8 cellular contexts compared by ENCODE assay signal in the genomic region with DNA sequence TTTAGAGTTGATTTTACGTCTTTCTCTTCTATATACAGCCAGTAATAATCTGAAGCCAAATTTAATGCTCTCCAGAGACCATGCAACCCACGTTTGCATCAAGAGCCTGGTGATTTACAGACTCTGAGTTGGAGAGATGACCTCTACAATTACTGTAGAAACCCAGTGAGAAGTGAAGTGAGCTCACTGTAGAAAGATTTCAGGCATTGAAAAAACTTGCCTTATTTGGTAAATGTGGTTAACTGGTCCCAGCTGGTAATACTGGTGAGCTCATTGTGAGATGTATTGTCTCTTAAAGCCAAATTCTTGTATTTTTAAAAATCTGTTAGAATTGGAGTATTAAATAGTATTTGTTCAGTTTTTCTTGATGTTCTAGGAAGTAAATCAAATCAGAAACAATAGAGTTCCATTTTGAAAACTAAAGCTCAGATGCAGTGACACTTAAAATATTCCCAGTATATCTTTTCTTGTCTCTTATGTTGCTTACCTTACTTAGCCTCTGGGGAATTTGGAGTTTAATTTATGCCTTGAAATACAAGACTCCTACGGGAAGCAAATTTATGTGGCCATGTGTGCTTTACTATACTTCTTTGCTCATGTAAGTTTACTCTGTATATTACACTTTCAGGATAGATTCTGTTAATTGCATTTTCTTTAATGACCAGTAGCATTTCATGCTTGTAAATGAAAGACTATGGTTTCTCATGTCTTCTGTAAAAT.
DNase-seq lines count a peak whose midpoint lies in the region; ATAC-seq and TF ChIP-seq lines count a peak whose summit lies in the region.

No MANE protein-coding gene starts in this region.

- no peak overlapping the region for H3K18ac ChIP-seq in neuronal stem cell (ENCODE audit: low read length)

- no peaks in the 10 kb centered on the region for H3K4me1 Mint-ChIP-seq in activated CD8-positive, alpha-beta memory T cell treated with anti-CD3 and anti-CD28 coated beads, Interleukin-2, amount 10 ng/mL, durations not matched to agents 7 days and 5 days

- H3K14ac ChIP-seq in neuronal stem cell (ENCODE audit: low read length): no peak overlapping the region

- no peak overlapping the region for H2BK120ac ChIP-seq in neuronal stem cell (ENCODE audit: low read depth, low read length)

- no peaks in the 10 kb centered on the region for H3K79me1 ChIP-seq in neuronal stem cell (ENCODE audit: low read depth, low read length)

- DNase-seq in NCI-H1417 (lab: John Stamatoyannopoulos, UW) (peak in 2 of 3 experiments; percentile 5 to 26), NCI-H1417 treated with DMSO at 0.1 percent for 48 hours (lab: John Stamatoyannopoulos, UW) (no peak), fibroblast of mammary gland (ENCODE audit: low read depth) (peak; percentile 99), stromal cell of bone marrow (ENCODE audit: low read depth) (peak; percentile 96), neuronal stem cell (ENCODE audit: low spot score) (no peak), mucosa of gallbladder (ENCODE audit: low spot score) (no peak)
- no peak for DNase-seq in activated CD8-positive, alpha-beta memory T cell treated with anti-CD3 and anti-CD28 coated beads, Interleukin-2, amount 10 ng/mL, durations not matched to agents 7 days and 5 days

- no peaks in the 10 kb centered on the region for H3K27me3 ChIP-seq in HUES6 (ENCODE audit: control insufficient read depth, insufficient read depth, low read length)
- H3K27me3 ChIP-seq in neuronal stem cell (ENCODE audit: control insufficient read depth in 3 of 3, insufficient read depth in 3 of 3, low read depth in 1 of 3, low read length in 3 of 3): no peaks in the 10 kb centered on the region

- no peak overlapping the region for H3K27ac Mint-ChIP-seq in activated CD8-positive, alpha-beta memory T cell treated with anti-CD3 and anti-CD28 coated beads, Interleukin-2, amount 10 ng/mL, durations not matched to agents 7 days and 5 days

- no peak overlapping the region for H3K4me2 ChIP-seq in neuronal stem cell (ENCODE audit: insufficient read depth, low read length, poor library complexity, severe bottlenecking)

- WGBS in neuronal stem cell (ENCODE audit: extremely low coverage in 2 of 2, insufficient read length in 2 of 2, insufficient replicate concordance in 1 of 2), 2 donors: no CpG with 5 or more reads among the region's 3 CpGs

- H2BK15ac ChIP-seq in neuronal stem cell (ENCODE audit: low read length): no peak overlapping the region

- no peaks in the 10 kb centered on the region for H3K27me3 Mint-ChIP-seq in activated CD8-positive, alpha-beta memory T cell treated with anti-CD3 and anti-CD28 coated beads, Interleukin-2, amount 10 ng/mL, durations not matched to agents 7 days and 5 days

- no peaks in the 10 kb centered on the region for H3K36me3 Mint-ChIP-seq in activated CD8-positive, alpha-beta memory T cell treated with anti-CD3 and anti-CD28 coated beads, Interleukin-2, amount 10 ng/mL, durations not matched to agents 7 days and 5 days

- H3K9me3 Mint-ChIP-seq in activated CD8-positive, alpha-beta memory T cell treated with anti-CD3 and anti-CD28 coated beads, Interleukin-2, amount 10 ng/mL, durations not matched to agents 7 days and 5 days (ENCODE audit: low read depth): peaks cover 6% of the 10 kb centered on the region

- H2AFZ ChIP-seq in neuronal stem cell (ENCODE audit: low read length): no peak overlapping the region

- peaks cover 37% of the 10 kb centered on the region for H3K4me1 ChIP-seq in HUES6 (ENCODE audit: control insufficient read depth, insufficient read depth, low read length)
- H3K4me1 ChIP-seq in neuronal stem cell (ENCODE audit: control insufficient read depth in 2 of 2, insufficient read depth in 1 of 2, low read depth in 1 of 2, low read length in 2 of 2): peaks cover 0 to 1% of the 10 kb centered on the region in 2 donors

- H3K36me3 ChIP-seq in HUES6 (ENCODE audit: control insufficient read depth, insufficient read depth, low read length) (no peaks in the 10 kb centered on the region), neuronal stem cell (replicated peaks in 1 of 2; ENCODE audit: control insufficient read depth in 2 of 2, insufficient read depth in 2 of 2, low read length in 2 of 2) (no peaks in the 10 kb centered on the region)

- no peak overlapping the region for H2AK5ac ChIP-seq in neuronal stem cell (ENCODE audit: low read depth, low read length)

- no peak overlapping the region for H3K4me3 Mint-ChIP-seq in activated CD8-positive, alpha-beta memory T cell treated with anti-CD3 and anti-CD28 coated beads, Interleukin-2, amount 10 ng/mL, durations not matched to agents 7 days and 5 days

- no peak overlapping the region for H3K4me3 ChIP-seq in HUES6 (ENCODE audit: low read depth, low read length)
- H3K4me3 ChIP-seq in fibroblast of mammary gland (ENCODE audit: control insufficient read depth, low read depth, low read length): no peak overlapping the region
- no peak overlapping the region for H3K4me3 ChIP-seq in neuronal stem cell (ENCODE audit: low read length in 2 of 2)

- no peak for ATAC-seq in activated CD8-positive, alpha-beta memory T cell treated with anti-CD3 and anti-CD28 coated beads, Interleukin-2, amount 10 ng/mL, durations not matched to agents 7 days and 5 days

- peak overlapping the region; percentile 86 for H3K27ac ChIP-seq in HUES6 (ENCODE audit: low read depth, low read length)
- no peak overlapping the region for H3K27ac ChIP-seq in neuronal stem cell (replicated peaks; ENCODE audit: low read length)

- H3K4ac ChIP-seq in neuronal stem cell (ENCODE audit: low read length): no peak overlapping the region

- CTCF ChIA-PET in activated CD8-positive, alpha-beta memory T cell treated with anti-CD3 and anti-CD28 coated beads, Interleukin-2, amount 10 ng/mL, durations not matched to agents 7 days and 5 days (lab: Charles Lee): interaction anchor here (0.6 kb wide), 1 partner anchor 15 kb away, joined by 4 read pairs; no protein-coding TSS in a partner anchor

- TF ChIP-seq CTCF in fibroblast of mammary gland (conservative IDR thresholded peaks at IDR 0.05; ENCODE audit: control insufficient read depth, insufficient read depth, low read depth, low read length): no peak

- H4K8ac ChIP-seq in neuronal stem cell (ENCODE audit: low read depth, low read length): no peak overlapping the region

- H2BK5ac ChIP-seq in neuronal stem cell (ENCODE audit: low read length): no peak overlapping the region

- H4K91ac ChIP-seq in neuronal stem cell (ENCODE audit: low read depth, low read length, poor library complexity): no peak overlapping the region

- H3K9me3 ChIP-seq in HUES6 (ENCODE audit: control insufficient read depth, insufficient read depth, low read depth, low read length) (no peaks in the 10 kb centered on the region), neuronal stem cell (replicated peaks in 1 of 2; ENCODE audit: control insufficient read depth in 2 of 2, insufficient read depth in 1 of 2, low read depth in 1 of 2, low read length in 2 of 2) (no peaks in the 10 kb centered on the region)

- no peak overlapping the region for H2BK12ac ChIP-seq in neuronal stem cell (ENCODE audit: low read length)

- H3K9ac ChIP-seq in HUES6 (ENCODE audit: low read length): peak overlapping the region; percentile 69
- H3K9ac ChIP-seq in neuronal stem cell (ENCODE audit: low read depth, low read length, poor library complexity): no peak overlapping the region

- no peak overlapping the region for H3K23ac ChIP-seq in neuronal stem cell (ENCODE audit: low read depth, low read length, poor library complexity)

Comparison
In these comparisons a context has a peak if more than half of its experiments do, and no peak if none do; other contexts are left out.
1. DNase-seq: peak in NCI-H1417 (2 of 3), fibroblast of mammary gland (single experiment) and stromal cell of bone marrow (single experiment); none in NCI-H1417 treated with DMSO at 0.1 percent for 48 hours (single experiment), activated CD8-positive, alpha-beta memory T cell treated with anti-CD3 and anti-CD28 coated beads, Interleukin-2, amount 10 ng/mL, durations not matched to agents 7 days and 5 days (single experiment), neuronal stem cell (single experiment) and mucosa of gallbladder (single experiment).